ENCODE assay signal across 20 cellular contexts in genomic region chr7:42414028-42414427, GRCh38.
"Had no signal": no experiment of that assay in that cellular context is flagged by ENCODE, and none has a peak within 500 bp of the region (broad histone marks: within the 10 kb centered on the region; RNA-seq: fewer than 3 reads in every experiment).

No MANE protein-coding gene starts in this region.

- H3K4me1 ChIP-seq: body of pancreas, right lobe of liver, tibial artery had no signal

- H3K9ac ChIP-seq: neural progenitor cell had no signal

- H2AFZ ChIP-seq: neural progenitor cell had no signal

- H3K9me3 Mint-ChIP-seq: activated CD4-positive, alpha-beta memory T cell treated with anti-CD3 and anti-CD28 coated beads, Interleukin-2, amount 10 ng/mL, durations not matched to agents 7 days and 5 days; activated naive CD4-positive, alpha-beta T cell treated with anti-CD3 and anti-CD28 coated beads, Interleukin-2, amount 10 ng/mL, durations not matched to agents 7 days and 5 days; activated naive CD8-positive, alpha-beta T cell treated with anti-CD3 and anti-CD28 coated beads, Interleukin-2, amount 50 U/mL, for 24 hours; stimulated activated naive CD8-positive, alpha-beta T cell treated with anti-CD3 and anti-CD28 coated beads, Interleukin-15, amount 100 ng/mL, for 72 hours had no signal

- H3K27me3 Mint-ChIP-seq: activated CD4-positive, alpha-beta memory T cell treated with anti-CD3 and anti-CD28 coated beads, Interleukin-2, amount 10 ng/mL, durations not matched to agents 7 days and 5 days; activated CD8-positive, alpha-beta memory T cell treated with anti-CD3 and anti-CD28 coated beads, Interleukin-2, amount 10 ng/mL, durations not matched to agents 7 days and 5 days; activated naive CD4-positive, alpha-beta T cell treated with anti-CD3 and anti-CD28 coated beads, Interleukin-2, amount 10 ng/mL, durations not matched to agents 7 days and 5 days; stimulated activated naive CD8-positive, alpha-beta T cell treated with anti-CD3 and anti-CD28 coated beads, Interleukin-15, amount 100 ng/mL, for 72 hours had no signal

- H3K4me3 Mint-ChIP-seq: activated CD4-positive, alpha-beta memory T cell treated with anti-CD3 and anti-CD28 coated beads, Interleukin-2, amount 10 ng/mL, durations not matched to agents 7 days and 5 days; activated CD8-positive, alpha-beta memory T cell treated with anti-CD3 and anti-CD28 coated beads, Interleukin-2, amount 10 ng/mL, durations not matched to agents 7 days and 5 days; activated naive CD4-positive, alpha-beta T cell treated with anti-CD3 and anti-CD28 coated beads, Interleukin-2, amount 10 ng/mL, durations not matched to agents 7 days and 5 days; activated naive CD8-positive, alpha-beta T cell treated with anti-CD3 and anti-CD28 coated beads, Interleukin-2, amount 50 U/mL, for 24 hours; naive thymus-derived CD4-positive, alpha-beta T cell; neural progenitor cell; stimulated activated naive CD8-positive, alpha-beta T cell treated with anti-CD3 and anti-CD28 coated beads, Interleukin-15, amount 100 ng/mL, for 72 hours had no signal

- H3K4me2 ChIP-seq: neural progenitor cell had no signal

- H3K9me3 ChIP-seq: body of pancreas, right lobe of liver, tibial artery had no signal

- H3K27ac ChIP-seq: body of pancreas, neural progenitor cell, right lobe of liver, skin epidermis, tibial artery had no signal

- H3K36me3 ChIP-seq: neural progenitor cell, right lobe of liver, tibial artery had no signal

- DNase-seq: activated CD4-positive, alpha-beta memory T cell treated with anti-CD3 and anti-CD28 coated beads, Interleukin-2, amount 10 ng/mL, durations not matched to agents 7 days and 5 days; activated CD4-positive, alpha-beta T cell treated with anti-CD3 and anti-CD28 coated beads for 4 hours; activated CD4-positive, CD25-positive, alpha-beta regulatory T cell; activated CD8-positive, alpha-beta memory T cell treated with anti-CD3 and anti-CD28 coated beads, Interleukin-2, amount 10 ng/mL, durations not matched to agents 7 days and 5 days; activated effector memory CD4-positive, alpha-beta T cell treated with anti-CD3 and anti-CD28 coated beads, Interleukin-2, amount 50 U/mL, for 16 hours; activated naive CD4-positive, alpha-beta T cell treated with anti-CD3 and anti-CD28 coated beads, Interleukin-2, amount 10 ng/mL, durations not matched to agents 7 days and 5 days; activated naive CD8-positive, alpha-beta T cell treated with anti-CD3 and anti-CD28 coated beads, Interleukin-2, amount 50 U/mL, for 24 hours; activated T-cell treated with anti-CD3 and anti-CD28 coated beads for 4 hours; body of pancreas; naive thymus-derived CD4-positive, alpha-beta T cell; posterior cingulate gyrus; right lobe of liver; stimulated activated CD4-positive, alpha-beta T cell treated with anti-CD3 and anti-CD28 coated beads, Interleukin-1b, Interleukin-23, amount 100 ng/mL, for 48 hours; stimulated activated naive CD8-positive, alpha-beta T cell treated with anti-CD3 and anti-CD28 coated beads, Interleukin-15, amount 100 ng/mL, for 72 hours; T1000; tibial artery had no signal

- H3K36me3 Mint-ChIP-seq: activated CD8-positive, alpha-beta memory T cell treated with anti-CD3 and anti-CD28 coated beads, Interleukin-2, amount 10 ng/mL, durations not matched to agents 7 days and 5 days; activated naive CD4-positive, alpha-beta T cell treated with anti-CD3 and anti-CD28 coated beads, Interleukin-2, amount 10 ng/mL, durations not matched to agents 7 days and 5 days; naive thymus-derived CD4-positive, alpha-beta T cell; neural progenitor cell had no signal

- H3K4me1 Mint-ChIP-seq: activated CD4-positive, alpha-beta memory T cell treated with anti-CD3 and anti-CD28 coated beads, Interleukin-2, amount 10 ng/mL, durations not matched to agents 7 days and 5 days; activated CD8-positive, alpha-beta memory T cell treated with anti-CD3 and anti-CD28 coated beads, Interleukin-2, amount 10 ng/mL, durations not matched to agents 7 days and 5 days; activated naive CD4-positive, alpha-beta T cell treated with anti-CD3 and anti-CD28 coated beads, Interleukin-2, amount 10 ng/mL, durations not matched to agents 7 days and 5 days; activated naive CD8-positive, alpha-beta T cell treated with anti-CD3 and anti-CD28 coated beads, Interleukin-2, amount 50 U/mL, for 24 hours; naive thymus-derived CD4-positive, alpha-beta T cell; neural progenitor cell; stimulated activated naive CD8-positive, alpha-beta T cell treated with anti-CD3 and anti-CD28 coated beads, Interleukin-15, amount 100 ng/mL, for 72 hours had no signal

- ATAC-seq: activated CD8-positive, alpha-beta memory T cell treated with anti-CD3 and anti-CD28 coated beads, Interleukin-2, amount 10 ng/mL, durations not matched to agents 7 days and 5 days; activated naive CD8-positive, alpha-beta T cell treated with anti-CD3 and anti-CD28 coated beads, Interleukin-2, amount 50 U/mL, for 24 hours; body of pancreas; left lobe of liver; naive thymus-derived CD4-positive, alpha-beta T cell; right lobe of liver; stimulated activated naive CD8-positive, alpha-beta T cell treated with anti-CD3 and anti-CD28 coated beads, Interleukin-15, amount 100 ng/mL, for 72 hours had no signal

- H3K27me3 ChIP-seq: body of pancreas, neural progenitor cell, right lobe of liver, tibial artery had no signal

- H3K4me3 ChIP-seq: body of pancreas, lung, neural progenitor cell, right lobe of liver, skin epidermis, tibial artery had no signal

- H3K27ac Mint-ChIP-seq: activated CD4-positive, alpha-beta memory T cell treated with anti-CD3 and anti-CD28 coated beads, Interleukin-2, amount 10 ng/mL, durations not matched to agents 7 days and 5 days; activated CD8-positive, alpha-beta memory T cell treated with anti-CD3 and anti-CD28 coated beads, Interleukin-2, amount 10 ng/mL, durations not matched to agents 7 days and 5 days; activated naive CD4-positive, alpha-beta T cell treated with anti-CD3 and anti-CD28 coated beads, Interleukin-2, amount 10 ng/mL, durations not matched to agents 7 days and 5 days; activated naive CD8-positive, alpha-beta T cell treated with anti-CD3 and anti-CD28 coated beads, Interleukin-2, amount 50 U/mL, for 24 hours; naive thymus-derived CD4-positive, alpha-beta T cell; neural progenitor cell; stimulated activated naive CD8-positive, alpha-beta T cell treated with anti-CD3 and anti-CD28 coated beads, Interleukin-15, amount 100 ng/mL, for 72 hours had no signal
